31 cellular contexts compared by ENCODE assay signal in the genomic region with DNA sequence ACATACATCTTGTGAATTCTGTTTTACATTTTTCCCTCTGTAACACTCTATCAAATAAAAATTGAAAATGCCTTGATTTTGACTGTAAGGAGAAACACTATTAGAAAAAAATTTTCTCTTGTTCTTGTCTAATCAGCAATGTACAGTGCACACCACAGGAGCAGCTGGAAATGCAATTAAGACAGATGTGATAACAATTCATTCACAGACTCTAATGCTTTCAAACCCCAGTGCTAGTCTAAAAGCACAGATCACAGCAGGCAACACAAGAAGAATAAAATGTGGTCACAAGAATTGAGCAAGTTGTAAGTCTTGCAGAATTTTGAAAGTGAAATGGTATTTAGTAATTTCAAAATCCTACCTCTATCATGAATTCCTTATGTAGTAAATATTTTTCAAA.
"Had no signal": no experiment of that assay in that cellular context is flagged by ENCODE, and none has a peak within 500 bp of the region (broad histone marks: within the 10 kb centered on the region; RNA-seq: fewer than 3 reads in every experiment).

No MANE protein-coding gene starts in this region.

- H3K27me3 ChIP-seq: left lung, pancreas, stomach, testis, thyroid gland, transverse colon, upper lobe of left lung, vagina had no signal

- H3K9me3 Mint-ChIP-seq: stimulated activated naive B cell treated with anti-CD40 and anti-IgM and Interleukin-4, amounts not matched to agents 10 μg/mL and 1 μg/mL and 100 μg/mL, for 72 hours had no signal

- H3K36me3 Mint-ChIP-seq: immature natural killer cell; naive thymus-derived CD4-positive, alpha-beta T cell; natural killer cell treated with Interleukin-12 subunit alpha and Interleukin-12 subunit beta and Interleukin-15 and Interleukin-18, amount 100 ng/mL, for 72 hours; stimulated activated naive B cell treated with anti-CD40 and anti-IgM and Interleukin-4, amounts not matched to agents 10 μg/mL and 1 μg/mL and 100 μg/mL, for 72 hours had no signal

- H3K4me1 ChIP-seq: left lung, lower lobe of right lung, pancreas, prostate gland, stomach, testis, thyroid gland, transverse colon, upper lobe of left lung, vagina had no signal

- H3K4me3 Mint-ChIP-seq: immature natural killer cell; naive thymus-derived CD4-positive, alpha-beta T cell; natural killer cell treated with Interleukin-12 subunit alpha and Interleukin-12 subunit beta and Interleukin-15 and Interleukin-18, amount 100 ng/mL, for 72 hours; neural crest cell; stimulated activated naive B cell treated with anti-CD40 and anti-IgM and Interleukin-4, amounts not matched to agents 10 μg/mL and 1 μg/mL and 100 μg/mL, for 72 hours had no signal

- ATAC-seq: left colon; left lung; lower lobe of right lung; naive thymus-derived CD4-positive, alpha-beta T cell; natural killer cell treated with Interleukin-12 subunit alpha and Interleukin-12 subunit beta and Interleukin-15 and Interleukin-18, amount 100 ng/mL, for 72 hours; pancreas; right cardiac atrium; sciatic nerve; stimulated activated naive B cell treated with anti-CD40 and anti-IgM and Interleukin-4, amounts not matched to agents 10 μg/mL and 1 μg/mL and 100 μg/mL, for 72 hours; stimulated activated naive CD8-positive, alpha-beta T cell treated with anti-CD3 and anti-CD28 coated beads, Interleukin-15, Interleukin-2, amounts not matched to agents 100 U/mL and 50 U/mL, for 24 hours had no signal

- H3K4me1 Mint-ChIP-seq: immature natural killer cell; naive thymus-derived CD4-positive, alpha-beta T cell; neural crest cell; stimulated activated naive B cell treated with anti-CD40 and anti-IgM and Interleukin-4, amounts not matched to agents 10 μg/mL and 1 μg/mL and 100 μg/mL, for 72 hours had no signal

- DNase-seq: hypothalamus; immature natural killer cell; kidney; left colon; left lung; lower lobe of right lung; mammary epithelial cell; mesenchymal stem cell; naive thymus-derived CD4-positive, alpha-beta T cell; nucleus accumbens; pancreas; posterior cingulate gyrus; retina; right cardiac atrium; stimulated activated CD4-positive, alpha-beta T cell treated with anti-CD3 and anti-CD28 coated beads, Interleukin-12 subunit alpha, Interleukin-12 subunit beta, amount 100 ng/mL, for 4 hours; stimulated activated CD4-positive, alpha-beta T cell treated with anti-CD3 and anti-CD28 coated beads, Interleukin-15, amount 100 ng/mL, for 24 hours; stimulated activated CD4-positive, alpha-beta T cell treated with anti-CD3 and anti-CD28 coated beads, Interleukin-2, amount 100 ng/mL, for 24 hours; stimulated activated CD4-positive, alpha-beta T cell treated with anti-CD3 and anti-CD28 coated beads, Interleukin-4, amount 100 ng/mL, for 1 hour; stimulated activated naive B cell treated with anti-CD40 and anti-IgM and Interleukin-4, amounts not matched to agents 10 μg/mL and 1 μg/mL and 100 μg/mL, for 72 hours; stimulated activated naive CD8-positive, alpha-beta T cell treated with anti-CD3 and anti-CD28 coated beads, Interleukin-15, Interleukin-2, amounts not matched to agents 100 U/mL and 50 U/mL, for 24 hours; stomach; testis; thyroid gland; transverse colon; upper lobe of left lung had no signal

- H3K27ac Mint-ChIP-seq: immature natural killer cell; naive thymus-derived CD4-positive, alpha-beta T cell; natural killer cell treated with Interleukin-12 subunit alpha and Interleukin-12 subunit beta and Interleukin-15 and Interleukin-18, amount 100 ng/mL, for 72 hours; stimulated activated naive B cell treated with anti-CD40 and anti-IgM and Interleukin-4, amounts not matched to agents 10 μg/mL and 1 μg/mL and 100 μg/mL, for 72 hours had no signal

- H3K36me3 ChIP-seq: left lung, lower lobe of right lung, pancreas, prostate gland, stomach, thyroid gland, transverse colon, upper lobe of left lung, vagina had no signal

- H3K9me3 ChIP-seq: left lung, lower lobe of right lung, pancreas, prostate gland, stomach, testis, thyroid gland, transverse colon, upper lobe of left lung, vagina had no signal

- H3K27me3 Mint-ChIP-seq: naive thymus-derived CD4-positive, alpha-beta T cell; natural killer cell treated with Interleukin-12 subunit alpha and Interleukin-12 subunit beta and Interleukin-15 and Interleukin-18, amount 100 ng/mL, for 72 hours; stimulated activated naive B cell treated with anti-CD40 and anti-IgM and Interleukin-4, amounts not matched to agents 10 μg/mL and 1 μg/mL and 100 μg/mL, for 72 hours had no signal

- H3K27ac ChIP-seq: left lung, lower lobe of right lung, pancreas, prostate gland, skin epidermis, stomach, testis, thyroid gland, transverse colon, upper lobe of left lung, vagina had no signal

- H3K4me3 ChIP-seq: left lung, lower lobe of right lung, pancreas, prostate gland, skin epidermis, stomach, testis, thyroid gland, transverse colon, upper lobe of left lung, vagina had no signal
